In genomic region chr13:73190477-73190876, GRCh38 we compare ENCODE assay signal across 1 cellular context.
TF ChIP-seq lines count a peak whose summit lies in the region.

No MANE protein-coding gene starts in this region.

TF ChIP-seq in HCT116, 20 proteins besides CTCF, POLR2A, EP300 and RAD21:
- TF ChIP-seq TCF7L2 (IDR thresholded peaks at IDR 0.05; ENCODE audit: borderline replicate concordance, extremely low read depth, insufficient read depth, insufficient read length), result no peak
- no peak for TF ChIP-seq SP1 (IDR thresholded peaks at IDR 0.05; ENCODE audit: low read depth)
